12 cellular contexts compared by ENCODE assay signal in genomic region chr2:239756392-239757153, GRCh38.
DNase-seq lines count a peak whose midpoint lies in the region; ATAC-seq lines count a peak whose summit lies in the region.
"Had no signal": no experiment of that assay in that cellular context is flagged by ENCODE, and none has a peak within 500 bp of the region (broad histone marks: within the 10 kb centered on the region; RNA-seq: fewer than 3 reads in every experiment).

No MANE protein-coding gene starts in this region.

- peaks cover 0 to 11% (median 0%) of the 10 kb centered on the region in 9 donors for H3K9me3 Mint-ChIP-seq in naive thymus-derived CD8-positive, alpha-beta T cell

- ATAC-seq in naive thymus-derived CD8-positive, alpha-beta T cell = peak; percentile 37 to 61
- ATAC-seq in GM18907 (IDR thresholded peaks at IDR 0.05; ENCODE audit: unreplicated experiment) (no peak), GM21737 (IDR thresholded peaks at IDR 0.05; ENCODE audit: unreplicated experiment) (no peak)
- ATAC-seq: gastroesophageal sphincter had no signal

- peaks cover 16 to 28% (median 22%) of the 10 kb centered on the region in 4 donors for H3K4me1 Mint-ChIP-seq in naive thymus-derived CD8-positive, alpha-beta T cell

- H3K27me3 Mint-ChIP-seq in naive thymus-derived CD8-positive, alpha-beta T cell = peaks cover 0 to 4% (median 0%) of the 10 kb centered on the region in 5 donors

- POLR2A ChIA-PET in naive thymus-derived CD8-positive, alpha-beta T cell (lab: Charles Lee) = no interaction called here

- peak overlapping the region in 1 of 10 donors; percentile 53 for H3K4me3 Mint-ChIP-seq in naive thymus-derived CD8-positive, alpha-beta T cell

- H3K36me3 Mint-ChIP-seq in naive thymus-derived CD8-positive, alpha-beta T cell = no peaks in the 10 kb centered on the region

- peak overlapping the region in 6 of 10 donors; percentile 19 to 74 (median 58) for H3K27ac Mint-ChIP-seq in naive thymus-derived CD8-positive, alpha-beta T cell

- DNase-seq in CD1c-positive myeloid dendritic cell (ENCODE audit: extremely low spot score) (peak; percentile 71), RPMI8226 (peak; percentile 21), dermis microvascular lymphatic vessel endothelial cell (ENCODE audit: low read depth in 2 of 2) (peak; percentile 56 to 78), iPS-NIHi7 (ENCODE audit: extremely low spot score) (no peak)
- DNase-seq in naive thymus-derived CD8-positive, alpha-beta T cell = peak in 2 of 10 donors; percentile 6 to 16
- DNase-seq in effector CD4-positive, alpha-beta T cell = no peak
- DNase-seq: activated CD4-positive, alpha-beta T cell treated with anti-CD3 and anti-CD28 coated beads, Interleukin-2, amount 50 U/mL, for 4 hours; activated gamma-delta T cell; NCI-H1092 treated with DMSO at 0.1 percent for 48 hours had no signal

Comparison
In these comparisons a context has a peak if more than half of its experiments do, and no peak if none do; other contexts are left out.
1. DNase-seq: peak in CD1c-positive myeloid dendritic cell (single experiment), RPMI8226 (single experiment) and dermis microvascular lymphatic vessel endothelial cell (2 of 2); none in effector CD4-positive, alpha-beta T cell (single experiment) and iPS-NIHi7 (single experiment).
2. ATAC-seq: peak in naive thymus-derived CD8-positive, alpha-beta T cell (2 of 2); none in GM18907 (single experiment) and GM21737 (single experiment).